In the genomic region with DNA sequence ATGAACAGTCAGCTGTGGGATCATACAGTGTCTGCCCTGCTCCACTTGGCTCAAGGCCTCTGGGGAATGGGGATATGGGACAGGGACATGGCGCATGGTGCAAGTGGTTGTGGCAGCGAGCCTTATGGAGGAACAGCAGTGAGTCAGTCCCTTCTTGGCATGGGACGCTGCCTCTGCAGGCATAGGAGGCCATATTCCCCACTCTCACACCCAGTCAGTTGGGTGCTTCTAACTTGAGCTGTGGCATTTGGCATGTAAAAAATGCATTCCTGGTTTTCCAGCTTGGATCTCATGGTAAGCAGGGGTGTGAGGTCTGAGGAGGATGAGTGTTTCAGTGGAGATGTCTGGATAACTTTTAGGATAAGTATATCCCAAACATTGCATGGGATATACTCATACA, we compare ENCODE assay signal across 24 cellular contexts. TPM values are rescaled to one million over a fixed set of nuclear protein-coding genes. Genes with fewer than 3 reads are reported as not detected.
A peak's percentile ranks its signal among the peaks of the same experiment; 100 is the strongest.
DNase-seq lines count a peak whose midpoint lies in the region; TF ChIP-seq lines count a peak whose summit lies in the region.
"Had no signal": no experiment of that assay in that cellular context is flagged by ENCODE, and none has a peak within 500 bp of the region (broad histone marks: within the 10 kb centered on the region; RNA-seq: fewer than 3 reads in every experiment).

No MANE protein-coding gene starts in this region.

- H3K79me1 ChIP-seq in neuronal stem cell (ENCODE audit: low read depth, low read length): no peaks in the 10 kb centered on the region

- DNase-seq in AG04449 (ENCODE audit: low read depth, low spot score) (peak; percentile 7), GM04503 (ENCODE audit: low read depth) (peak; percentile 25), astrocyte of the hippocampus (ENCODE audit: low read depth, low spot score) (peak; percentile 37), neuronal stem cell (ENCODE audit: low spot score) (no peak), GM13976 (ENCODE audit: low spot score) (no peak)
- DNase-seq in effector CD4-positive, alpha-beta T cell: no peak
- DNase-seq in activated T-cell treated with anti-CD3 and anti-CD28 coated beads, Interleukin-2, amount 50 U/mL, for 24 hours: no peak
- DNase-seq: ACHN; C1 segment of cervical spinal cord; CD4-positive, alpha-beta memory T cell; COR-L47; DMS53; GDM1; Karpas-422; MV-4-11; NCI-H1105; NCI-H2029; NCI-H446; NCI-H524 treated with DMSO at 0.1 percent for 48 hours; NCI-H774; NK-92 treated with Interleukin-12 subunit alpha and Interleukin-12 subunit beta, amount 100 ng/mL, for 24 hours; PC-3; SJCRH30 had no signal

- H3K14ac ChIP-seq in neuronal stem cell (ENCODE audit: low read length): no peak overlapping the region

- peaks cover 0 to 2% of the 10 kb centered on the region in 2 donors for H3K4me1 ChIP-seq in neuronal stem cell (ENCODE audit: control insufficient read depth in 2 of 2, insufficient read depth in 1 of 2, low read depth in 1 of 2, low read length in 2 of 2)
- H3K4me1 ChIP-seq: SJCRH30 had no signal

- H4K91ac ChIP-seq in neuronal stem cell (ENCODE audit: low read depth, low read length, poor library complexity): no peak overlapping the region

- no peak overlapping the region for H4K8ac ChIP-seq in neuronal stem cell (ENCODE audit: low read depth, low read length)

- no peak overlapping the region for H3K4me3 Mint-ChIP-seq in activated T-cell treated with anti-CD3 and anti-CD28 coated beads, Interleukin-2, amount 50 U/mL, for 24 hours
- H3K4me3 Mint-ChIP-seq: CD4-positive, alpha-beta memory T cell had no signal

- H3K4me3 ChIP-seq in AG04449 (ENCODE audit: low read depth, low read length) (no peak overlapping the region), neuronal stem cell (ENCODE audit: low read length in 2 of 2) (no peak overlapping the region)
- H3K4me3 ChIP-seq: SJCRH30 had no signal

- H3K27ac Mint-ChIP-seq in activated T-cell treated with anti-CD3 and anti-CD28 coated beads, Interleukin-2, amount 50 U/mL, for 24 hours: no peak overlapping the region
- H3K27ac Mint-ChIP-seq: CD4-positive, alpha-beta memory T cell had no signal

- H3K18ac ChIP-seq in neuronal stem cell (ENCODE audit: low read length): peak overlapping the region; percentile 33

- H3K9me3 ChIP-seq in neuronal stem cell (replicated peaks in 1 of 2; ENCODE audit: control insufficient read depth in 2 of 2, insufficient read depth in 1 of 2, low read depth in 1 of 2, low read length in 2 of 2): peaks cover 0 to 3% of the 10 kb centered on the region in 2 donors

- no peaks in the 10 kb centered on the region for H3K36me3 ChIP-seq in neuronal stem cell (replicated peaks in 1 of 2; ENCODE audit: control insufficient read depth in 2 of 2, insufficient read depth in 2 of 2, low read length in 2 of 2)
- H3K36me3 ChIP-seq: SJCRH30 had no signal

- H3K4me2 ChIP-seq in neuronal stem cell (ENCODE audit: insufficient read depth, low read length, poor library complexity, severe bottlenecking): no peak overlapping the region

- WGBS in neuronal stem cell (ENCODE audit: extremely low coverage in 2 of 2, insufficient read length in 2 of 2, insufficient replicate concordance in 1 of 2), 2 donors: no CpG with 5 or more reads among the region's 3 CpGs

- no peak overlapping the region for H2BK12ac ChIP-seq in neuronal stem cell (ENCODE audit: low read length)

- in situ Hi-C loops in GM13976 (cut with MboI; ENCODE audit: low sequenced_read_pairs, unreplicated experiment): loop anchor here (10.0 kb wide), 1 partner anchor 333 kb away; no protein-coding TSS in a partner anchor

- H3K9me3 Mint-ChIP-seq in activated T-cell treated with anti-CD3 and anti-CD28 coated beads, Interleukin-2, amount 50 U/mL, for 24 hours: no peaks in the 10 kb centered on the region

- no peak overlapping the region for H2BK15ac ChIP-seq in neuronal stem cell (ENCODE audit: low read length)

- no peak overlapping the region for H2AFZ ChIP-seq in neuronal stem cell (ENCODE audit: low read length)

- peaks cover 5% of the 10 kb centered on the region for H3K4me1 Mint-ChIP-seq in activated T-cell treated with anti-CD3 and anti-CD28 coated beads, Interleukin-2, amount 50 U/mL, for 24 hours (ENCODE audit: low read depth)

- H3K27me3 ChIP-seq in neuronal stem cell (ENCODE audit: control insufficient read depth in 3 of 3, insufficient read depth in 3 of 3, low read depth in 1 of 3, low read length in 3 of 3): peaks cover 0 to 4% (median 0%) of the 10 kb centered on the region in 3 experiments
- H3K27me3 ChIP-seq: SJCRH30 had no signal

- H3K23ac ChIP-seq in neuronal stem cell (ENCODE audit: low read depth, low read length, poor library complexity): no peak overlapping the region

- H3K9ac ChIP-seq in neuronal stem cell (ENCODE audit: low read depth, low read length, poor library complexity): no peak overlapping the region

- no peak overlapping the region for H3K27ac ChIP-seq in neuronal stem cell (replicated peaks; ENCODE audit: low read length)
- H3K27ac ChIP-seq: 22Rv1, SJCRH30 had no signal

- CTCF ChIA-PET in AG04449 (lab: Yijun Ruan, JAX): interaction anchor here (1.0 to 4.2 kb wide), 9 partner anchors 10 to 339 kb away, joined by 3 to 74 read pairs (median 6); no protein-coding TSS in a partner anchor

- no peak overlapping the region for H2BK120ac ChIP-seq in neuronal stem cell (ENCODE audit: low read depth, low read length)

- H2AK5ac ChIP-seq in neuronal stem cell (ENCODE audit: low read depth, low read length): no peak overlapping the region

- no peak overlapping the region for H3K4ac ChIP-seq in neuronal stem cell (ENCODE audit: low read length)

- no peaks in the 10 kb centered on the region for H3K27me3 Mint-ChIP-seq in activated T-cell treated with anti-CD3 and anti-CD28 coated beads, Interleukin-2, amount 50 U/mL, for 24 hours

- no peak overlapping the region for H2BK5ac ChIP-seq in neuronal stem cell (ENCODE audit: low read length)

- no peaks in the 10 kb centered on the region for H3K36me3 Mint-ChIP-seq in activated T-cell treated with anti-CD3 and anti-CD28 coated beads, Interleukin-2, amount 50 U/mL, for 24 hours (ENCODE audit: low read depth)
- H3K36me3 Mint-ChIP-seq: CD4-positive, alpha-beta memory T cell had no signal

- TF ChIP-seq CTCF in AG04449 (IDR thresholded peaks at IDR 0.05; ENCODE audit: insufficient read depth, low read length, missing control alignments) (no peak), GM13976 (IDR thresholded peaks at IDR 0.05; ENCODE audit: borderline replicate concordance, control extremely low read depth, extremely low read depth, insufficient read depth, missing control alignments) (no peak)

- POLR2A ChIA-PET in AG04449 (lab: Yijun Ruan, JAX): no interaction called here

RNA-seq across cellular contexts. Expression of gene UBE2Q2, which starts 31.6 kb away (rescaled TPM):
- 10.6 TPM for polyA plus RNA-seq in neuronal stem cell (2013, experiment 1 of 2)
- 11.0 TPM for polyA plus RNA-seq in neuronal stem cell (2013, experiment 2 of 2)

Comparison
In these comparisons a context has a peak if more than half of its experiments do, and no peak if none do; other contexts are left out.
1. DNase-seq: peak in AG04449 (single experiment), GM04503 (single experiment) and astrocyte of the hippocampus (single experiment); none in neuronal stem cell (single experiment), effector CD4-positive, alpha-beta T cell (single experiment), GM13976 (single experiment) and activated T-cell treated with anti-CD3 and anti-CD28 coated beads, Interleukin-2, amount 50 U/mL, for 24 hours (single experiment).